ENCODE assay signal across 9 cellular contexts in genomic region chr6:42224222-42225042, GRCh38. TPM values are rescaled to one million over a fixed set of nuclear protein-coding genes. Genes with fewer than 3 reads are reported as not detected.
DNase-seq lines count a peak whose midpoint lies in the region; ATAC-seq lines count a peak whose summit lies in the region.
"Had no signal": no experiment of that assay in that cellular context is flagged by ENCODE, and none has a peak within 500 bp of the region (broad histone marks: within the 10 kb centered on the region; RNA-seq: fewer than 3 reads in every experiment).

No MANE protein-coding gene starts in this region.

- DNase-seq in stimulated activated CD4-positive, alpha-beta T cell treated with anti-CD3 and anti-CD28 coated beads, Interleukin-15, amount 100 ng/mL, for 24 hours = peak; percentile 15
- DNase-seq in stimulated activated CD4-positive, alpha-beta T cell treated with anti-CD3 and anti-CD28 coated beads, Interleukin-1b, Interleukin-23, amount 100 ng/mL, for 48 hours = no peak
- no peak for DNase-seq in SK-N-MC (ENCODE audit: low read depth, low spot score)
- DNase-seq in left colon = no peak
- DNase-seq in NCI-H524 (lab: John Stamatoyannopoulos, UW) = no peak
- DNase-seq in islet precursor cell = no peak
- no peak for DNase-seq in 8988T

- ATAC-seq in HG02870 (IDR thresholded peaks at IDR 0.05; ENCODE audit: unreplicated experiment) (peak; percentile 94), left colon (peak; percentile 70)

- peak overlapping the region; percentile 25; the same call in 1 of the 2 replicates for H3K4me3 ChIP-seq in SK-N-MC

- H3K9ac ChIP-seq in SK-N-MC (ENCODE audit: insufficient read length) = peak overlapping the region; percentile 47

- no peaks in the 10 kb centered on the region; the same call in 1 of the 2 replicates for H3K36me3 ChIP-seq in SK-N-MC (ENCODE audit: insufficient read depth, low read length)

- H3K27ac ChIP-seq in SK-N-MC = peak overlapping the region; percentile 84

- intact Hi-C loops in left colon (cut with DNase I, micrococcal nuclease) = no loop called here

- H3K9me3 ChIP-seq in SK-N-MC (ENCODE audit: low read depth, low read length) = no peaks in the 10 kb centered on the region

RNA-seq across cellular contexts. Expression of gene MRPS10, which starts 6.8 kb away (rescaled TPM):
- 10 to 100 TPM; 24.9 to 30.6 TPM for total RNA-seq in left colon

RNA-seq across cellular contexts. Expression of gene GUCA1B, which starts 29.7 kb away (rescaled TPM):
- 1 to 10 TPM in 1 of 2 donors, not detected in 1; 1.0 TPM for total RNA-seq in left colon

RNA-seq across cellular contexts. Expression of gene GUCA1A, which starts 51.3 kb away (rescaled TPM):
- not detected for total RNA-seq in left colon
- total RNA-seq: subcutaneous adipose tissue had no signal
